In the genomic region with DNA sequence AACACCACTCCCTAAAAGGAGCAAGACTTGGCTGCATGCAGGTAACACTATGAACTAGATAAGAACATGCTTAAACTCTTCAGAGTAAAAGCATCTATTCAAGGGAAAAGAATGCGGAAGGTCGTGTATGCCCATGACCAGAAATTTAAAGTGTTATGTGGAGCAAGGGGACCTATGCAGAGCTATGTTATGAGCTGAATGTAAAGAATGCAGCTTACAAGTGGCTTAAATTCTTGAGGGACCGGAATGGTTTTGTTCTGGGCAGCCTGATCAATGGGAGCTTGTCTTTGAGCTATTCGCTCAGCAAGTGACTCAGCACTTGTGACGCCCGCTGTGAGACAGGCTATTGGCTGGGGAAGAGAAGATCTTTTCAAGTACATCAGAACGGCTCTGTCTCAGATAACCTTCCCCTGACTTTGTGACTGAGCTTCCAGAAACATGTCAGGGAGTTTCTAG, we compare ENCODE assay signal across 1 cellular context.
TF ChIP-seq lines count a peak whose summit lies in the region.

No MANE protein-coding gene starts in this region.

TF ChIP-seq in HepG2, 621 proteins besides CTCF, POLR2A, EP300 and RAD21 (continued from another document and continues in another):
- TF ChIP-seq BCL6 (CRISPR knock-in tag; IDR thresholded peaks at IDR 0.05) (peak; percentile 54; the same call in 1 of the 2 replicates), FOXA3 (CRISPR knock-in tag; IDR thresholded peaks at IDR 0.05) (peak; percentile 42), CEBPG (CRISPR knock-in tag; IDR thresholded peaks at IDR 0.05) (0 out of 2 replicates have a peak, but pooled peaks have one; percentile 40), GATAD2A (CRISPR knock-in tag; IDR thresholded peaks at IDR 0.05) (peak; percentile 71), RXRB (CRISPR knock-in tag; IDR thresholded peaks at IDR 0.05; ENCODE audit: borderline replicate concordance) (0 out of 2 replicates have a peak, but pooled peaks have one; percentile 24), ONECUT2 (CRISPR knock-in tag; IDR thresholded peaks at IDR 0.05) (0 out of 2 replicates have a peak, but pooled peaks have one; percentile 36), NFE2L1 (CRISPR knock-in tag; IDR thresholded peaks at IDR 0.05; ENCODE audit: borderline replicate concordance) (0 out of 2 replicates have a peak, but pooled peaks have one; percentile 21), SOX6 (IDR thresholded peaks at IDR 0.05) (no peak), SOX6 (CRISPR knock-in tag; IDR thresholded peaks at IDR 0.05) (peak; percentile 77), PTBP1 (IDR thresholded peaks at IDR 0.05; ENCODE audit: low read depth, low read length, poor library complexity, severe bottlenecking) (no peak), NFE2L2 (IDR thresholded peaks at IDR 0.05; ENCODE audit: low read length) (peak; percentile 95), SALL1 (CRISPR knock-in tag; IDR thresholded peaks at IDR 0.05) (peak; percentile 49), NFYB (CRISPR knock-in tag; IDR thresholded peaks at IDR 0.05) (peak; percentile 51; the same call in 1 of the 2 replicates), JARID2 (CRISPR knock-in tag; IDR thresholded peaks at IDR 0.05; ENCODE audit: insufficient replicate concordance) (no peak), RCOR2 (CRISPR knock-in tag; IDR thresholded peaks at IDR 0.05) (0 out of 2 replicates have a peak, but pooled peaks have one; percentile 23), ZNF792 (CRISPR knock-in tag; IDR thresholded peaks at IDR 0.05) (0 out of 2 replicates have a peak, but pooled peaks have one; percentile 44), HDAC2 (CRISPR knock-in tag; IDR thresholded peaks at IDR 0.05) (0 out of 2 replicates have a peak, but pooled peaks have one; percentile 15), SOX13 (IDR thresholded peaks at IDR 0.05) (no peak), SOX13 (CRISPR knock-in tag; conservative IDR thresholded peaks at IDR 0.05 in 1 of 2, IDR thresholded peaks at IDR 0.05 in 1 of 2) (peak in 1 of 2 experiments; percentile 80; a peak in 2 of 4 replicates), ZMYM4 (CRISPR knock-in tag; IDR thresholded peaks at IDR 0.05) (peak; percentile 24; the same call in 1 of the 2 replicates), TEAD3 (CRISPR knock-in tag; optimal IDR thresholded peaks at IDR 0.05; ENCODE audit: borderline replicate concordance) (peak; percentile 95), ARID5B (CRISPR knock-in tag; IDR thresholded peaks at IDR 0.05) (peak; percentile 85), MAFF (IDR thresholded peaks at IDR 0.05; ENCODE audit: low read depth, low read length) (peak; percentile 39; the same call in 1 of the 2 replicates), CHD2 (IDR thresholded peaks at IDR 0.05; ENCODE audit: low read depth, low read length) (no peak), ZNF503 (CRISPR knock-in tag; IDR thresholded peaks at IDR 0.05) (peak; percentile 33; the same call in 1 of the 2 replicates), ZBTB21 (CRISPR knock-in tag; IDR thresholded peaks at IDR 0.05) (peak; percentile 42; the same call in 1 of the 2 replicates), FOSL2 (CRISPR knock-in tag; IDR thresholded peaks at IDR 0.05) (peak; percentile 93)
- TF ChIP-seq, protein P1, sequence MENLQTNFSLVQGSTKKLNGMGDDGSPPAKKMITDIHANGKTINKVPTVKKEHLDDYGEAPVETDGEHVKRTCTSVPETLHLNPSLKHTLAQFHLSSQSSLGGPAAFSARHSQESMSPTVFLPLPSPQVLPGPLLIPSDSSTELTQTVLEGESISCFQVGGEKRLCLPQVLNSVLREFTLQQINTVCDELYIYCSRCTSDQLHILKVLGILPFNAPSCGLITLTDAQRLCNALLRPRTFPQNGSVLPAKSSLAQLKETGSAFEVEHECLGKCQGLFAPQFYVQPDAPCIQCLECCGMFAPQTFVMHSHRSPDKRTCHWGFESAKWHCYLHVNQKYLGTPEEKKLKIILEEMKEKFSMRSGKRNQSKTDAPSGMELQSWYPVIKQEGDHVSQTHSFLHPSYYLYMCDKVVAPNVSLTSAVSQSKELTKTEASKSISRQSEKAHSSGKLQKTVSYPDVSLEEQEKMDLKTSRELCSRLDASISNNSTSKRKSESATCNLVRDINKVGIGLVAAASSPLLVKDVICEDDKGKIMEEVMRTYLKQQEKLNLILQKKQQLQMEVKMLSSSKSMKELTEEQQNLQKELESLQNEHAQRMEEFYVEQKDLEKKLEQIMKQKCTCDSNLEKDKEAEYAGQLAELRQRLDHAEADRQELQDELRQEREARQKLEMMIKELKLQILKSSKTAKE (CRISPR knock-in tag; IDR thresholded peaks at IDR 0.05; ENCODE audit: borderline replicate concordance): no peak
- TF ChIP-seq, protein P2, sequence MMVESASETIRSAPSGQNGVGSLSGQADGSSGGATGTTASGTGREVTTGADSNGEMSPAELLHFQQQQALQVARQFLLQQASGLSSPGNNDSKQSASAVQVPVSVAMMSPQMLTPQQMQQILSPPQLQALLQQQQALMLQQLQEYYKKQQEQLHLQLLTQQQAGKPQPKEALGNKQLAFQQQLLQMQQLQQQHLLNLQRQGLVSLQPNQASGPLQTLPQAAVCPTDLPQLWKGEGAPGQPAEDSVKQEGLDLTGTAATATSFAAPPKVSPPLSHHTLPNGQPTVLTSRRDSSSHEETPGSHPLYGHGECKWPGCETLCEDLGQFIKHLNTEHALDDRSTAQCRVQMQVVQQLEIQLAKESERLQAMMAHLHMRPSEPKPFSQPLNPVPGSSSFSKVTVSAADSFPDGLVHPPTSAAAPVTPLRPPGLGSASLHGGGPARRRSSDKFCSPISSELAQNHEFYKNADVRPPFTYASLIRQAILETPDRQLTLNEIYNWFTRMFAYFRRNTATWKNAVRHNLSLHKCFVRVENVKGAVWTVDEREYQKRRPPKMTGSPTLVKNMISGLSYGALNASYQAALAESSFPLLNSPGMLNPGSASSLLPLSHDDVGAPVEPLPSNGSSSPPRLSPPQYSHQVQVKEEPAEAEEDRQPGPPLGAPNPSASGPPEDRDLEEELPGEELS (CRISPR knock-in tag; IDR thresholded peaks at IDR 0.05): peak; percentile 36; the same call in 1 of the 2 replicates
- TF ChIP-seq, protein P3, sequence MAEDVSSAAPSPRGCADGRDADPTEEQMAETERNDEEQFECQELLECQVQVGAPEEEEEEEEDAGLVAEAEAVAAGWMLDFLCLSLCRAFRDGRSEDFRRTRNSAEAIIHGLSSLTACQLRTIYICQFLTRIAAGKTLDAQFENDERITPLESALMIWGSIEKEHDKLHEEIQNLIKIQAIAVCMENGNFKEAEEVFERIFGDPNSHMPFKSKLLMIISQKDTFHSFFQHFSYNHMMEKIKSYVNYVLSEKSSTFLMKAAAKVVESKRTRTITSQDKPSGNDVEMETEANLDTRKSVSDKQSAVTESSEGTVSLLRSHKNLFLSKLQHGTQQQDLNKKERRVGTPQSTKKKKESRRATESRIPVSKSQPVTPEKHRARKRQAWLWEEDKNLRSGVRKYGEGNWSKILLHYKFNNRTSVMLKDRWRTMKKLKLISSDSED (CRISPR knock-in tag; IDR thresholded peaks at IDR 0.05): no peak
- TF ChIP-seq, protein P4, sequence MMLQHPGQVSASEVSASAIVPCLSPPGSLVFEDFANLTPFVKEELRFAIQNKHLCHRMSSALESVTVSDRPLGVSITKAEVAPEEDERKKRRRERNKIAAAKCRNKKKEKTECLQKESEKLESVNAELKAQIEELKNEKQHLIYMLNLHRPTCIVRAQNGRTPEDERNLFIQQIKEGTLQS (CRISPR knock-in tag; IDR thresholded peaks at IDR 0.05): peak; percentile 64
- TF ChIP-seq, protein P5, sequence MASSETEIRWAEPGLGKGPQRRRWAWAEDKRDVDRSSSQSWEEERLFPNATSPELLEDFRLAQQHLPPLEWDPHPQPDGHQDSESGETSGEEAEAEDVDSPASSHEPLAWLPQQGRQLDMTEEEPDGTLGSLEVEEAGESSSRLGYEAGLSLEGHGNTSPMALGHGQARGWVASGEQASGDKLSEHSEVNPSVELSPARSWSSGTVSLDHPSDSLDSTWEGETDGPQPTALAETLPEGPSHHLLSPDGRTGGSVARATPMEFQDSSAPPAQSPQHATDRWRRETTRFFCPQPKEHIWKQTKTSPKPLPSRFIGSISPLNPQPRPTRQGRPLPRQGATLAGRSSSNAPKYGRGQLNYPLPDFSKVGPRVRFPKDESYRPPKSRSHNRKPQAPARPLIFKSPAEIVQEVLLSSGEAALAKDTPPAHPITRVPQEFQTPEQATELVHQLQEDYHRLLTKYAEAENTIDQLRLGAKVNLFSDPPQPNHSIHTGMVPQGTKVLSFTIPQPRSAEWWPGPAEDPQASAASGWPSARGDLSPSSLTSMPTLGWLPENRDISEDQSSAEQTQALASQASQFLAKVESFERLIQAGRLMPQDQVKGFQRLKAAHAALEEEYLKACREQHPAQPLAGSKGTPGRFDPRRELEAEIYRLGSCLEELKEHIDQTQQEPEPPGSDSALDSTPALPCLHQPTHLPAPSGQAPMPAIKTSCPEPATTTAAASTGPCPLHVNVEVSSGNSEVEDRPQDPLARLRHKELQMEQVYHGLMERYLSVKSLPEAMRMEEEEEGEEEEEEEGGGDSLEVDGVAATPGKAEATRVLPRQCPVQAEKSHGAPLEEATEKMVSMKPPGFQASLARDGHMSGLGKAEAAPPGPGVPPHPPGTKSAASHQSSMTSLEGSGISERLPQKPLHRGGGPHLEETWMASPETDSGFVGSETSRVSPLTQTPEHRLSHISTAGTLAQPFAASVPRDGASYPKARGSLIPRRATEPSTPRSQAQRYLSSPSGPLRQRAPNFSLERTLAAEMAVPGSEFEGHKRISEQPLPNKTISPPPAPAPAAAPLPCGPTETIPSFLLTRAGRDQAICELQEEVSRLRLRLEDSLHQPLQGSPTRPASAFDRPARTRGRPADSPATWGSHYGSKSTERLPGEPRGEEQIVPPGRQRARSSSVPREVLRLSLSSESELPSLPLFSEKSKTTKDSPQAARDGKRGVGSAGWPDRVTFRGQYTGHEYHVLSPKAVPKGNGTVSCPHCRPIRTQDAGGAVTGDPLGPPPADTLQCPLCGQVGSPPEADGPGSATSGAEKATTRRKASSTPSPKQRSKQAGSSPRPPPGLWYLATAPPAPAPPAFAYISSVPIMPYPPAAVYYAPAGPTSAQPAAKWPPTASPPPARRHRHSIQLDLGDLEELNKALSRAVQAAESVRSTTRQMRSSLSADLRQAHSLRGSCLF (CRISPR knock-in tag; IDR thresholded peaks at IDR 0.05; ENCODE audit: borderline replicate concordance): no peak
- TF ChIP-seq, protein P6, sequence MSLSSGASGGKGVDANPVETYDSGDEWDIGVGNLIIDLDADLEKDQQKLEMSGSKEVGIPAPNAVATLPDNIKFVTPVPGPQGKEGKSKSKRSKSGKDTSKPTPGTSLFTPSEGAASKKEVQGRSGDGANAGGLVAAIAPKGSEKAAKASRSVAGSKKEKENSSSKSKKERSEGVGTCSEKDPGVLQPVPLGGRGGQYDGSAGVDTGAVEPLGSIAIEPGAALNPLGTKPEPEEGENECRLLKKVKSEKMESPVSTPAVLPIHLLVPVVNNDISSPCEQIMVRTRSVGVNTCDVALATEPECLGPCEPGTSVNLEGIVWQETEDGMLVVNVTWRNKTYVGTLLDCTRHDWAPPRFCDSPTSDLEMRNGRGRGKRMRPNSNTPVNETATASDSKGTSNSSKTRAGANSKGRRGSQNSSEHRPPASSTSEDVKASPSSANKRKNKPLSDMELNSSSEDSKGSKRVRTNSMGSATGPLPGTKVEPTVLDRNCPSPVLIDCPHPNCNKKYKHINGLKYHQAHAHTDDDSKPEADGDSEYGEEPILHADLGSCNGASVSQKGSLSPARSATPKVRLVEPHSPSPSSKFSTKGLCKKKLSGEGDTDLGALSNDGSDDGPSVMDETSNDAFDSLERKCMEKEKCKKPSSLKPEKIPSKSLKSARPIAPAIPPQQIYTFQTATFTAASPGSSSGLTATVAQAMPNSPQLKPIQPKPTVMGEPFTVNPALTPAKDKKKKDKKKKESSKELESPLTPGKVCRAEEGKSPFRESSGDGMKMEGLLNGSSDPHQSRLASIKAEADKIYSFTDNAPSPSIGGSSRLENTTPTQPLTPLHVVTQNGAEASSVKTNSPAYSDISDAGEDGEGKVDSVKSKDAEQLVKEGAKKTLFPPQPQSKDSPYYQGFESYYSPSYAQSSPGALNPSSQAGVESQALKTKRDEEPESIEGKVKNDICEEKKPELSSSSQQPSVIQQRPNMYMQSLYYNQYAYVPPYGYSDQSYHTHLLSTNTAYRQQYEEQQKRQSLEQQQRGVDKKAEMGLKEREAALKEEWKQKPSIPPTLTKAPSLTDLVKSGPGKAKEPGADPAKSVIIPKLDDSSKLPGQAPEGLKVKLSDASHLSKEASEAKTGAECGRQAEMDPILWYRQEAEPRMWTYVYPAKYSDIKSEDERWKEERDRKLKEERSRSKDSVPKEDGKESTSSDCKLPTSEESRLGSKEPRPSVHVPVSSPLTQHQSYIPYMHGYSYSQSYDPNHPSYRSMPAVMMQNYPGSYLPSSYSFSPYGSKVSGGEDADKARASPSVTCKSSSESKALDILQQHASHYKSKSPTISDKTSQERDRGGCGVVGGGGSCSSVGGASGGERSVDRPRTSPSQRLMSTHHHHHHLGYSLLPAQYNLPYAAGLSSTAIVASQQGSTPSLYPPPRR (CRISPR knock-in tag; IDR thresholded peaks at IDR 0.05; ENCODE audit: borderline replicate concordance): no peak
